8 cellular contexts compared by ENCODE assay signal in genomic region chr6:150395388-150396009, GRCh38. TPM values are rescaled to one million over a fixed set of nuclear protein-coding genes. Genes with fewer than 3 reads are reported as not detected.
A peak's percentile ranks its signal among the peaks of the same experiment; 100 is the strongest.
DNase-seq lines count a peak whose midpoint lies in the region; ATAC-seq, FAIRE-seq and TF ChIP-seq lines count a peak whose summit lies in the region.

No MANE protein-coding gene starts in this region.

- FAIRE-seq in small intestine (lab: Jason Lieb, UNC), result no peak

- no peaks in the 10 kb centered on the region for H3K79me2 ChIP-seq in OCI-LY1 (ENCODE audit: insufficient read depth, low read length)

- no peak overlapping the region for H3K4me2 ChIP-seq in OCI-LY1 (ENCODE audit: low read length)

- H3K36me3 ChIP-seq in cardiac muscle cell (no peaks in the 10 kb centered on the region), OCI-LY1 (ENCODE audit: insufficient read depth, low read length) (no peaks in the 10 kb centered on the region), ascending aorta (no peaks in the 10 kb centered on the region), small intestine (ENCODE audit: control insufficient read depth in 2 of 2, insufficient read depth in 2 of 2, low read length in 2 of 2) (no peaks in the 10 kb centered on the region)

- ATAC-seq in Right ventricle myocardium inferior (no peak), HG02973 (IDR thresholded peaks at IDR 0.05; ENCODE audit: unreplicated experiment) (no peak)

- H3K9ac ChIP-seq in OCI-LY1 (ENCODE audit: low read length), result no peak overlapping the region

- H3K4me1 ChIP-seq in cardiac muscle cell (ENCODE audit: low read depth) (no peaks in the 10 kb centered on the region), OCI-LY1 (ENCODE audit: insufficient read depth, low read length, severe bottlenecking) (no peaks in the 10 kb centered on the region), ascending aorta (no peaks in the 10 kb centered on the region), small intestine (ENCODE audit: control insufficient read depth in 2 of 2, insufficient read depth in 1 of 2, low read depth in 1 of 2, low read length in 1 of 2) (no peaks in the 10 kb centered on the region)

- H4K20me1 ChIP-seq in OCI-LY1 (ENCODE audit: insufficient read depth, low read length), result no peaks in the 10 kb centered on the region

- no peak overlapping the region for H3K27ac ChIP-seq in cardiac muscle cell
- no peak overlapping the region for H3K27ac ChIP-seq in OCI-LY1 (ENCODE audit: low read depth, low read length, poor library complexity, severe bottlenecking)
- H3K27ac ChIP-seq in ascending aorta, result no peak overlapping the region
- H3K27ac ChIP-seq in small intestine (ENCODE audit: low read depth in 1 of 2, low read length in 1 of 2), result no peak overlapping the region

- intact Hi-C loops in Right ventricle myocardium inferior (cut with DNase I), result loop anchor here (2.0 to 10.0 kb wide), 2 partner anchors 315 to 461 kb away; no protein-coding TSS in a partner anchor
- intact Hi-C loops in ascending aorta (cut with DNase I), result loop anchor here (1.0 kb wide), 1 partner anchor 315 kb away; no protein-coding TSS in a partner anchor

- peak; percentile 68 to 82 for DNase-seq in cardiac muscle cell (ENCODE audit: low read depth in 1 of 2, low spot score in 1 of 2)
- no peak for DNase-seq in Right ventricle myocardium inferior (ENCODE audit: missing footprints)
- DNase-seq in HT1080 (ENCODE audit: low read depth), result peak; percentile 55
- DNase-seq in ascending aorta (ENCODE audit: low spot score in 2 of 2), result no peak
- DNase-seq in hypothalamus (lab: John Stamatoyannopoulos, UW), result peak in 27 of 51 donors; percentile 7 to 57 (median 30)
- DNase-seq in small intestine, result peak; percentile 73

- 52 to 55% (median 53%) methylated on average over 12 of the region's 12 CpGs for whole genome bisulfite sequencing in small intestine, 3 donors

- TF ChIP-seq CTCF in cardiac muscle cell (IDR thresholded peaks at IDR 0.05; ENCODE audit: low read depth, low read length) (peak; percentile 79), OCI-LY1 (IDR thresholded peaks at IDR 0.05; ENCODE audit: low read length) (peak; percentile 83), ascending aorta (IDR thresholded peaks at IDR 0.05) (peak; percentile 39 to 71 (median 63))

- no peak overlapping the region for H2AFZ ChIP-seq in OCI-LY1 (ENCODE audit: low read length)

- H3K9me2 ChIP-seq in OCI-LY1 (ENCODE audit: low read depth, low read length), result no peaks in the 10 kb centered on the region

- peaks cover 26% of the 10 kb centered on the region for H3K27me3 ChIP-seq in cardiac muscle cell
- no peaks in the 10 kb centered on the region; the same call in 1 of the 2 replicates for H3K27me3 ChIP-seq in OCI-LY1 (ENCODE audit: insufficient read depth, low read length)
- no peaks in the 10 kb centered on the region for H3K27me3 ChIP-seq in ascending aorta
- H3K27me3 ChIP-seq in small intestine (ENCODE audit: control insufficient read depth in 2 of 2, insufficient read depth in 2 of 2, low read length in 2 of 2), result peaks cover 0 to 3% of the 10 kb centered on the region in 2 donors

- H3K9me3 ChIP-seq in cardiac muscle cell (ENCODE audit: low read depth) (no peaks in the 10 kb centered on the region), OCI-LY1 (ENCODE audit: low read length) (no peaks in the 10 kb centered on the region), ascending aorta (no peaks in the 10 kb centered on the region), small intestine (ENCODE audit: control insufficient read depth, low read depth) (no peaks in the 10 kb centered on the region)

- no peak overlapping the region for H3K4me3 ChIP-seq in cardiac muscle cell
- H3K4me3 ChIP-seq in OCI-LY1 (ENCODE audit: low read depth, low read length, poor library complexity, severe bottlenecking), result no peak overlapping the region
- no peak overlapping the region for H3K4me3 ChIP-seq in ascending aorta
- H3K4me3 ChIP-seq in small intestine (ENCODE audit: low read depth in 1 of 2, low read length in 2 of 2), result no peak overlapping the region

- H3F3A ChIP-seq in OCI-LY1 (ENCODE audit: insufficient read depth, low read length), result no peaks in the 10 kb centered on the region

RNA-seq across cellular contexts. Expression of gene IYD, which starts 26.7 kb away (rescaled TPM):
- total RNA-seq in cardiac muscle cell, result not detected in 2 replicates
- not detected in 2 replicates for polyA plus RNA-seq in cardiac muscle cell
- total RNA-seq in Right ventricle myocardium inferior, result not detected
- total RNA-seq in HT1080 (2014; rRNA removed; shearing (Covaris generic)), result 0.02 TPM in 1 of 2 replicates, not detected in the other
- polyA plus RNA-seq in HT1080 (2015; cell fraction: cytosol; rRNA removed), result 0.01 TPM in 1 of 2 replicates, not detected in the other
- polyA plus RNA-seq in HT1080 (2015; cell fraction: nucleus; rRNA removed), result 0.05 TPM in 1 of 2 replicates, not detected in the other
- total RNA-seq in ascending aorta, result under 0.01 TPM
- 10 to 100 TPM in 1 of 3 donors, 1 to 10 TPM in 2; 5.3 to 10.5 (median 5.9) TPM for polyA plus RNA-seq in small intestine

Comparison
In these comparisons a context has a peak if more than half of its experiments do, and no peak if none do; other contexts are left out.
1. DNase-seq: peak in cardiac muscle cell (2 of 2), HT1080 (single experiment), hypothalamus (27 of 51) and small intestine (single experiment); none in Right ventricle myocardium inferior (single experiment) and ascending aorta (0 of 2).
2. Peak in every context shown above with its lines, with median percentiles within 50 percentile points of each other: CTCF ChIP-seq.